1 cellular context compared by ENCODE assay signal in genomic region chr1:94270801-94271203, GRCh38.
TF ChIP-seq lines count a peak whose summit lies in the region.

No MANE protein-coding gene starts in this region.

TF ChIP-seq in IMR-90, 13 proteins besides CTCF, POLR2A, EP300 and RAD21:
- TF ChIP-seq, protein P1, sequence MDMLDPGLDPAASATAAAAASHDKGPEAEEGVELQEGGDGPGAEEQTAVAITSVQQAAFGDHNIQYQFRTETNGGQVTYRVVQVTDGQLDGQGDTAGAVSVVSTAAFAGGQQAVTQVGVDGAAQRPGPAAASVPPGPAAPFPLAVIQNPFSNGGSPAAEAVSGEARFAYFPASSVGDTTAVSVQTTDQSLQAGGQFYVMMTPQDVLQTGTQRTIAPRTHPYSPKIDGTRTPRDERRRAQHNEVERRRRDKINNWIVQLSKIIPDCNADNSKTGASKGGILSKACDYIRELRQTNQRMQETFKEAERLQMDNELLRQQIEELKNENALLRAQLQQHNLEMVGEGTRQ (IDR thresholded peaks at IDR 0.05; ENCODE audit: low read depth, low read length), result no peak
- TF ChIP-seq FOS (IDR thresholded peaks at IDR 0.05; ENCODE audit: low read depth, low read length), result peak; percentile 47; the same call in 1 of the 2 replicates
